Comparison of ENCODE assay signal across 8 cellular contexts in genomic region chr2:48471048-48471474, GRCh38. TPM values are rescaled to one million over a fixed set of nuclear protein-coding genes. Genes with fewer than 3 reads are reported as not detected.
A peak's percentile ranks its signal among the peaks of the same experiment; 100 is the strongest.
DNase-seq lines count a peak whose midpoint lies in the region; ATAC-seq and TF ChIP-seq lines count a peak whose summit lies in the region.

No MANE protein-coding gene starts in this region.

- WGBS in right lobe of liver (ENCODE audit: insufficient coverage, low coverage, low lambda C conversion rate, missing lambda C conversion rate): 40% methylated on average over 4 of the region's 4 CpGs

- TF ChIP-seq CTCF in right lobe of liver (IDR thresholded peaks at IDR 0.05): peak; percentile 62 to 76 (median 70)

- in situ Hi-C loops in Caki2 (cut with HindIII; ENCODE audit: low pct_unique_long_range_greater_than_20kb, low sequenced_read_pairs): no loop called here

- H3K4me1 ChIP-seq in right lobe of liver: no peaks in the 10 kb centered on the region

- H3K36me3 ChIP-seq in right lobe of liver: peaks cover 0 to 21% (median 11%) of the 10 kb centered on the region in 4 donors

- no peak overlapping the region for H3K27ac ChIP-seq in right lobe of liver

- no peaks in the 10 kb centered on the region for H3K27me3 ChIP-seq in right lobe of liver

- TF ChIP-seq POLR2A in right lobe of liver (IDR thresholded peaks at IDR 0.05): no peak

- intact Hi-C loops in right lobe of liver (cut with DNase I): no loop called here

- DNase-seq in Caki2 (ENCODE audit: low read depth) (peak; percentile 90), NCI-H1105 (lab: John Stamatoyannopoulos, UW) (peak; percentile 30), cerebellar cortex (ENCODE audit: low spot score) (peak; percentile 54), right lobe of liver (no peak), activated gamma-delta T cell treated with Interleukin-2 at 50 U/mL for 16 hours (no peak)
- no peak for DNase-seq in NK-92 treated with Interleukin-12 subunit alpha and Interleukin-12 subunit beta, amount 100 ng/mL, for 24 hours (lab: John Stamatoyannopoulos, UW)

- ATAC-seq in right lobe of liver: peak; percentile 78 to 92 (median 86)
- ATAC-seq in GM21367 (IDR thresholded peaks at IDR 0.05; ENCODE audit: unreplicated experiment): no peak
- no peak for ATAC-seq in HG03045 (IDR thresholded peaks at IDR 0.05; ENCODE audit: unreplicated experiment)

- no peak overlapping the region for H3K4me3 ChIP-seq in right lobe of liver

- peaks cover 0 to 3% (median 0%) of the 10 kb centered on the region in 4 donors for H3K9me3 ChIP-seq in right lobe of liver

RNA-seq across cellular contexts. Expression of gene PPP1R21, which starts 30.5 kb away (rescaled TPM):
- total RNA-seq in Caki2 (2014; rRNA removed; shearing (Covaris generic); ENCODE audit: low replicate concordance): 11.4 and 17.4 TPM in 2 replicates
- total RNA-seq in right lobe of liver: 10 to 100 TPM in 5 of 6 experiments, 1 to 10 TPM in 1; 8.5 to 20.1 (median 13.4) TPM

RNA-seq across cellular contexts. Expression of gene STON1, which starts 58.9 kb away (rescaled TPM):
- 0.47 TPM in 1 of 2 replicates, not detected in the other for total RNA-seq in Caki2 (2014; rRNA removed; shearing (Covaris generic); ENCODE audit: low replicate concordance)
- 1 to 10 TPM; 1.1 to 4.3 (median 1.6) TPM for total RNA-seq in right lobe of liver

Comparison
In these comparisons a context has a peak if more than half of its experiments do, and no peak if none do; other contexts are left out.
1. DNase-seq: peak in Caki2 (single experiment), NCI-H1105 (single experiment) and cerebellar cortex (single experiment); none in right lobe of liver (0 of 3), activated gamma-delta T cell treated with Interleukin-2 at 50 U/mL for 16 hours (single experiment) and NK-92 treated with Interleukin-12 subunit alpha and Interleukin-12 subunit beta, amount 100 ng/mL, for 24 hours (single experiment).
2. ATAC-seq: peak in right lobe of liver (4 of 4); none in GM21367 (single experiment) and HG03045 (single experiment).